1 cellular context compared by ENCODE assay signal in genomic region chr15:84747423-84748273, GRCh38.
TF ChIP-seq lines count a peak whose summit lies in the region.

No MANE protein-coding gene starts in this region.

TF ChIP-seq in HepG2, 621 proteins besides CTCF, POLR2A, EP300 and RAD21 (continued from another document and continues in another):
- TF ChIP-seq ZNF513 (CRISPR knock-in tag; conservative IDR thresholded peaks at IDR 0.05) (no peak), MATR3 (CRISPR knock-in tag; IDR thresholded peaks at IDR 0.05) (no peak), ZNF260 (CRISPR knock-in tag; IDR thresholded peaks at IDR 0.05; ENCODE audit: borderline replicate concordance, low read depth) (no peak), ZNF256 (CRISPR knock-in tag; conservative IDR thresholded peaks at IDR 0.05) (peak; percentile 34; the same call in 1 of the 2 replicates), ZNF280B (CRISPR knock-in tag; IDR thresholded peaks at IDR 0.05; ENCODE audit: borderline replicate concordance) (peak; percentile 65; the same call in 1 of the 2 replicates), IKZF5 (CRISPR knock-in tag; IDR thresholded peaks at IDR 0.05) (0 out of 2 replicates have a peak, but pooled peaks have one; percentile 40), FOXP4 (CRISPR knock-in tag; IDR thresholded peaks at IDR 0.05) (no peak), TOE1 (CRISPR knock-in tag; IDR thresholded peaks at IDR 0.05) (no peak), SIX1 (CRISPR knock-in tag; IDR thresholded peaks at IDR 0.05; ENCODE audit: borderline replicate concordance) (no peak), ZNF790 (CRISPR knock-in tag; IDR thresholded peaks at IDR 0.05; ENCODE audit: borderline replicate concordance) (0 out of 2 replicates have a peak, but pooled peaks have one; percentile 11), ZNF543 (CRISPR knock-in tag; IDR thresholded peaks at IDR 0.05) (peak; percentile 87), HOXD1 (CRISPR knock-in tag; IDR thresholded peaks at IDR 0.05) (no peak), CBX5 (CRISPR knock-in tag; IDR thresholded peaks at IDR 0.05; ENCODE audit: borderline replicate concordance) (no peak; the same call in 1 of the 2 replicates), ZNF616 (CRISPR knock-in tag; IDR thresholded peaks at IDR 0.05; ENCODE audit: low read depth) (peak; percentile 65; the same call in 1 of the 2 replicates), GMEB1 (CRISPR knock-in tag; IDR thresholded peaks at IDR 0.05; ENCODE audit: borderline replicate concordance) (peak; percentile 51; the same call in 1 of the 2 replicates), RBM22 (optimal IDR thresholded peaks at IDR 0.05; ENCODE audit: low read length) (no peak), THYN1 (CRISPR knock-in tag; IDR thresholded peaks at IDR 0.05; ENCODE audit: borderline replicate concordance, low read depth) (no peak), SMYD3 (CRISPR knock-in tag; IDR thresholded peaks at IDR 0.05) (0 out of 2 replicates have a peak, but pooled peaks have one; percentile 65), ATRX (CRISPR knock-in tag; IDR thresholded peaks at IDR 0.05; ENCODE audit: borderline replicate concordance) (no peak), ZNF317 (CRISPR knock-in tag; IDR thresholded peaks at IDR 0.05) (peak; percentile 41; the same call in 1 of the 2 replicates), LRRFIP1 (CRISPR knock-in tag; conservative IDR thresholded peaks at IDR 0.05) (no peak), ZBTB33 (CRISPR knock-in tag; IDR thresholded peaks at IDR 0.05) (no peak), NR2F6 (IDR thresholded peaks at IDR 0.05) (no peak), NR2F6 (CRISPR knock-in tag; IDR thresholded peaks at IDR 0.05) (no peak), KAT8 (CRISPR knock-in tag; IDR thresholded peaks at IDR 0.05) (peak; percentile 38; the same call in 1 of the 2 replicates), ZNF160 (CRISPR knock-in tag; IDR thresholded peaks at IDR 0.05) (no peak), ZNF24 (IDR thresholded peaks at IDR 0.05) (no peak), BRCA1 (CRISPR knock-in tag; IDR thresholded peaks at IDR 0.05) (no peak), SP1 (IDR thresholded peaks at IDR 0.05) (no peak), SP1 (CRISPR knock-in tag; IDR thresholded peaks at IDR 0.05) (no peak), MLX (CRISPR knock-in tag; IDR thresholded peaks at IDR 0.05) (no peak), ASH2L (IDR thresholded peaks at IDR 0.05; ENCODE audit: insufficient read length, low read depth, low read length) (no peak), SNAI1 (CRISPR knock-in tag; IDR thresholded peaks at IDR 0.05; ENCODE audit: borderline replicate concordance) (no peak), ZNF12 (CRISPR knock-in tag; IDR thresholded peaks at IDR 0.05) (0 out of 2 replicates have a peak, but pooled peaks have one; percentile 3), HDAC6 (IDR thresholded peaks at IDR 0.05; ENCODE audit: low read depth, low read length) (no peak), SMAD1 (CRISPR knock-in tag; IDR thresholded peaks at IDR 0.05; ENCODE audit: borderline replicate concordance, low read depth) (peak; percentile 83; the same call in 1 of the 2 replicates), PAX8 (CRISPR knock-in tag; IDR thresholded peaks at IDR 0.05; ENCODE audit: borderline replicate concordance) (no peak), FOXC1 (CRISPR knock-in tag; IDR thresholded peaks at IDR 0.05; ENCODE audit: borderline replicate concordance) (no peak), NCOA5 (CRISPR knock-in tag; IDR thresholded peaks at IDR 0.05) (no peak), HIVEP1 (CRISPR knock-in tag; IDR thresholded peaks at IDR 0.05) (peak; percentile 61; the same call in 1 of the 2 replicates), TBP (CRISPR knock-in tag; IDR thresholded peaks at IDR 0.05) (no peak), TCF12 (IDR thresholded peaks at IDR 0.05) (no peak), TCF12 (CRISPR knock-in tag; IDR thresholded peaks at IDR 0.05) (0 out of 2 replicates have a peak, but pooled peaks have one; percentile 41), ZNF687 (CRISPR knock-in tag; IDR thresholded peaks at IDR 0.05) (peak; percentile 92)
